In genomic region chr5:176648467-176649194, GRCh38 we compare ENCODE assay signal across 9 cellular contexts. TPM values are rescaled to one million over a fixed set of nuclear protein-coding genes. Genes with fewer than 3 reads are reported as not detected.
DNase-seq lines count a peak whose midpoint lies in the region; ATAC-seq and TF ChIP-seq lines count a peak whose summit lies in the region.
"Had no signal": no experiment of that assay in that cellular context is flagged by ENCODE, and none has a peak within 500 bp of the region (broad histone marks: within the 10 kb centered on the region; RNA-seq: fewer than 3 reads in every experiment).

No MANE protein-coding gene starts in this region.

- H3K4me3 ChIP-seq in SJCRH30 (peak overlapping the region; percentile 69), dorsolateral prefrontal cortex (peak overlapping the region in 58 of 59 donors; percentile 66 to 91 (median 80)), neuron (ENCODE audit: low read length) (peak overlapping the region; percentile 94)

- H3K27me3 ChIP-seq in SJCRH30: peaks cover under 1% of the 10 kb centered on the region; the same call in 1 of the 2 replicates
- no peaks in the 10 kb centered on the region for H3K27me3 ChIP-seq in dorsolateral prefrontal cortex
- peaks cover 14% of the 10 kb centered on the region for H3K27me3 ChIP-seq in neuron (ENCODE audit: insufficient read depth, low read length)

- H3K27ac ChIP-seq in SJCRH30 (no peak overlapping the region), dorsolateral prefrontal cortex (peak overlapping the region in 47 of 59 donors; percentile 17 to 89 (median 71))

- H3K36me3 ChIP-seq in SJCRH30: no peaks in the 10 kb centered on the region
- peaks cover 10% of the 10 kb centered on the region for H3K36me3 ChIP-seq in neuron (ENCODE audit: insufficient read depth, low read length)

- H3K27me3 Mint-ChIP-seq in CD14-positive monocyte (ENCODE audit: low read depth in 3 of 3): peaks cover 0 to 6% (median 4%) of the 10 kb centered on the region in 3 donors

- peaks cover 12 to 14% of the 10 kb centered on the region in 2 donors for H3K36me3 Mint-ChIP-seq in CD14-positive monocyte

- H3K4me1 ChIP-seq in SJCRH30 (peaks cover 3% of the 10 kb centered on the region; the same call in 1 of the 2 replicates), neuron (ENCODE audit: insufficient read depth, low read length) (peaks cover 8% of the 10 kb centered on the region)

- peaks cover 32% of the 10 kb centered on the region for H3K4me1 Mint-ChIP-seq in CD14-positive monocyte

- H3K9me3 Mint-ChIP-seq in CD14-positive monocyte: peaks cover 0 to 3% (median 0%) of the 10 kb centered on the region in 7 donors

- TF ChIP-seq POLR2A in GM18505 (IDR thresholded peaks at IDR 0.05; ENCODE audit: borderline replicate concordance, extremely low read depth, insufficient read depth, insufficient read length): no peak

- DNase-seq in CD14-positive monocyte (ENCODE audit: low spot score): no peak
- DNase-seq in SJCRH30: no peak
- peak in 1 of 10 donors; percentile 35 for DNase-seq in dorsolateral prefrontal cortex
- no peak for DNase-seq in HCEC 1CT
- DNase-seq in GM19240 (ENCODE audit: insufficient read length, low spot score): no peak
- DNase-seq: cortex of kidney had no signal

- H3K9me3 ChIP-seq in SJCRH30 (replicated peaks) (no peaks in the 10 kb centered on the region), neuron (ENCODE audit: low read length) (no peaks in the 10 kb centered on the region)

- intact Hi-C loops in CD14-positive monocyte (cut with micrococcal nuclease): loop anchor here in 1 of 2 donors (5.0 kb wide), 1 partner anchor 111 kb away; the partner anchor contains the start of gene RNF44
- intact Hi-C loops in dorsolateral prefrontal cortex (cut with DNase I): loop anchor here (5.0 to 10.0 kb wide), 7 partner anchors 36 to 234 kb away; partner anchors contain the start of genes CLTB (in 2 of the 2), FAF2 (in 1 of the 2), GPRIN1 (in 1 of the 2) and RNF44 (in 1 of the 2)

- ATAC-seq in GM18505 (IDR thresholded peaks at IDR 0.05; ENCODE audit: unreplicated experiment) (no peak), GM18868 (IDR thresholded peaks at IDR 0.05; ENCODE audit: unreplicated experiment) (no peak)

- no peak overlapping the region for H2AFZ ChIP-seq in neuron (ENCODE audit: low read depth, low read length)

- H3K27ac Mint-ChIP-seq in CD14-positive monocyte: peak overlapping the region in 1 of 7 donors; percentile 78

- H3K4me3 Mint-ChIP-seq in CD14-positive monocyte: peak overlapping the region; percentile 84 to 92

- TF ChIP-seq CTCF in CD14-positive monocyte (IDR thresholded peaks at IDR 0.05) (no peak), dorsolateral prefrontal cortex (IDR thresholded peaks at IDR 0.05 in 54 of 56, conservative IDR thresholded peaks at IDR 0.05 in 2 of 56; ENCODE audit: low read depth in 1 of 56, partially characterized antibody in 56 of 56) (no peak)

RNA-seq across cellular contexts. Expression of gene TSPAN17, which starts 1.3 kb away (rescaled TPM):
- polyA plus RNA-seq in CD14-positive monocyte: 10 to 100 TPM; 22.2 to 27.7 TPM
- total RNA-seq in SJCRH30 (2014; rRNA removed; shearing (Covaris generic)): 25.3 and 26.5 TPM in 2 replicates
- 10 to 100 TPM; 13.7 to 59.5 (median 32.9) TPM for total RNA-seq in dorsolateral prefrontal cortex

RNA-seq across cellular contexts. Expression of gene EIF4E1B, which starts 18.2 kb away (rescaled TPM):
- not detected for polyA plus RNA-seq in CD14-positive monocyte
- total RNA-seq in SJCRH30 (2014; rRNA removed; shearing (Covaris generic)): not detected in 2 replicates
- total RNA-seq in dorsolateral prefrontal cortex: 10 to 100 TPM in 59 of 120 experiments, 1 to 10 TPM in 61; 2.8 to 20.4 (median 9.8) TPM

RNA-seq across cellular contexts. Expression of gene SNCB, which starts 18.3 kb away (rescaled TPM):
- polyA plus RNA-seq in CD14-positive monocyte: not detected
- not detected in 2 replicates for total RNA-seq in SJCRH30 (2014; rRNA removed; shearing (Covaris generic))
- total RNA-seq in dorsolateral prefrontal cortex: 100 to 1,000 TPM; 110 to 614 (median 412) TPM

RNA-seq across cellular contexts. Expression of gene GPRIN1, which starts 38.7 kb away (rescaled TPM):
- under 1 TPM; 0.05 to 0.30 TPM for polyA plus RNA-seq in CD14-positive monocyte
- 6.5 and 6.9 TPM in 2 replicates for total RNA-seq in SJCRH30 (2014; rRNA removed; shearing (Covaris generic))
- 10 to 100 TPM; 13.1 to 60.8 (median 43.9) TPM for total RNA-seq in dorsolateral prefrontal cortex

Comparison
In these comparisons a context has a peak if more than half of its experiments do, and no peak if none do; other contexts are left out.
1. RNA of gene SNCB, which starts 18.3 kb away (total RNA-seq): 110 to 614 TPM in dorsolateral prefrontal cortex; not detected in SJCRH30; every median in the first group is over 100 times any median in the second.
2. Peak in every context shown above with its lines, with median percentiles within 50 percentile points of each other: H3K4me3 ChIP-seq.